Comparison of ENCODE assay signal across 1 cellular context in the genomic region with DNA sequence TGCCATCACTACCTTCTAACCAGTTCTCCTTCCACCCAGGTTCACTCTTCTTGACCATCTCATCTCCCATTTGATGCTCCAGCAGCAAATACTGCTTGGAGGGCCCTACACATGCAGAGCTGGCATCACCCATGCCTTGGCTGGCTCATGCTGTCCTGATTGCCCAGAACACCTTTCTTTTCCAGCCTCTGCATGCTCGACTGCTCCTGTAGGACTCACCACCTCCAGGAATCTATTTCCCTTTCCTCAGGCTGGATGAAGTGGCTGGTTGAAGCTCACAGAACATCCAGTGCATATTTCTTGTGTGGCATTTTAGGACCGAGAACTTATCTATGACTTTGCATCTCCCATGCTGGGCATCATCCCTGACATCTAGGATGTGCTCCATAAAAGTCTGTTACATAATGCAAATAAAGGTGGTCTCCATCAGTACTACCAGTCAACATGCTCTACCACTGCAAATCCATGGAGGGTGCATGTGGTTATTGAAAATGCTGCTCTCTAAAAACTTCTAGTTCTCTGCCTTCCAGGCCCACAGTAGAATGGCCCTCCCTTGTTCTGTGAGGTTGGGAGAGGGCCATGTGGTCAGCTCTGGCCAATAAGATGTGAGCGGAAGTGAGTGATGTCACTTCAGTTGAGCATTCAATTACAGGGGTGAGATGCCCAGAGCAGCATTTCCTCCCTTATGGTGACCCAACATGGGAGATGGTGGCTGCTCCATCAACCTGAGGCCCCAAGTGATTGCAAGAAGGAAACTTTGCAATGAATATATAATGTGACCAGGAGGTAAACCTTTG.
TF ChIP-seq lines count a peak whose summit lies in the region.

No MANE protein-coding gene starts in this region.

TF ChIP-seq in K562, 482 proteins besides CTCF, POLR2A, EP300 and RAD21:
- TF ChIP-seq NCOA4 (IDR thresholded peaks at IDR 0.05; ENCODE audit: partially characterized antibody), result no peak
- TF ChIP-seq, protein P1, sequence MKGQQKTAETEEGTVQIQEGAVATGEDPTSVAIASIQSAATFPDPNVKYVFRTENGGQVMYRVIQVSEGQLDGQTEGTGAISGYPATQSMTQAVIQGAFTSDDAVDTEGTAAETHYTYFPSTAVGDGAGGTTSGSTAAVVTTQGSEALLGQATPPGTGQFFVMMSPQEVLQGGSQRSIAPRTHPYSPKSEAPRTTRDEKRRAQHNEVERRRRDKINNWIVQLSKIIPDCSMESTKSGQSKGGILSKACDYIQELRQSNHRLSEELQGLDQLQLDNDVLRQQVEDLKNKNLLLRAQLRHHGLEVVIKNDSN (CRISPR knock-in tag; IDR thresholded peaks at IDR 0.05), result peak; percentile 76
- TF ChIP-seq, protein P2, sequence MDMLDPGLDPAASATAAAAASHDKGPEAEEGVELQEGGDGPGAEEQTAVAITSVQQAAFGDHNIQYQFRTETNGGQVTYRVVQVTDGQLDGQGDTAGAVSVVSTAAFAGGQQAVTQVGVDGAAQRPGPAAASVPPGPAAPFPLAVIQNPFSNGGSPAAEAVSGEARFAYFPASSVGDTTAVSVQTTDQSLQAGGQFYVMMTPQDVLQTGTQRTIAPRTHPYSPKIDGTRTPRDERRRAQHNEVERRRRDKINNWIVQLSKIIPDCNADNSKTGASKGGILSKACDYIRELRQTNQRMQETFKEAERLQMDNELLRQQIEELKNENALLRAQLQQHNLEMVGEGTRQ (CRISPR knock-in tag; IDR thresholded peaks at IDR 0.05), result peak; percentile 88
- TF ChIP-seq CAMTA2 (CRISPR knock-in tag; conservative IDR thresholded peaks at IDR 0.05), result no peak
- TF ChIP-seq, protein P3, sequence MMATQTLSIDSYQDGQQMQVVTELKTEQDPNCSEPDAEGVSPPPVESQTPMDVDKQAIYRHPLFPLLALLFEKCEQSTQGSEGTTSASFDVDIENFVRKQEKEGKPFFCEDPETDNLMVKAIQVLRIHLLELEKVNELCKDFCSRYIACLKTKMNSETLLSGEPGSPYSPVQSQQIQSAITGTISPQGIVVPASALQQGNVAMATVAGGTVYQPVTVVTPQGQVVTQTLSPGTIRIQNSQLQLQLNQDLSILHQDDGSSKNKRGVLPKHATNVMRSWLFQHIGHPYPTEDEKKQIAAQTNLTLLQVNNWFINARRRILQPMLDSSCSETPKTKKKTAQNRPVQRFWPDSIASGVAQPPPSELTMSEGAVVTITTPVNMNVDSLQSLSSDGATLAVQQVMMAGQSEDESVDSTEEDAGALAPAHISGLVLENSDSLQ (IDR thresholded peaks at IDR 0.05), result no peak
- TF ChIP-seq RAD51 (IDR thresholded peaks at IDR 0.05; ENCODE audit: borderline replicate concordance, low read depth), result peak; percentile 60; the same call in 1 of the 2 replicates
- TF ChIP-seq, protein P4, sequence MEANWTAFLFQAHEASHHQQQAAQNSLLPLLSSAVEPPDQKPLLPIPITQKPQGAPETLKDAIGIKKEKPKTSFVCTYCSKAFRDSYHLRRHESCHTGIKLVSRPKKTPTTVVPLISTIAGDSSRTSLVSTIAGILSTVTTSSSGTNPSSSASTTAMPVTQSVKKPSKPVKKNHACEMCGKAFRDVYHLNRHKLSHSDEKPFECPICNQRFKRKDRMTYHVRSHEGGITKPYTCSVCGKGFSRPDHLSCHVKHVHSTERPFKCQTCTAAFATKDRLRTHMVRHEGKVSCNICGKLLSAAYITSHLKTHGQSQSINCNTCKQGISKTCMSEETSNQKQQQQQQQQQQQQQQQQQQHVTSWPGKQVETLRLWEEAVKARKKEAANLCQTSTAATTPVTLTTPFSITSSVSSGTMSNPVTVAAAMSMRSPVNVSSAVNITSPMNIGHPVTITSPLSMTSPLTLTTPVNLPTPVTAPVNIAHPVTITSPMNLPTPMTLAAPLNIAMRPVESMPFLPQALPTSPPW (CRISPR knock-in tag; IDR thresholded peaks at IDR 0.05), result peak; percentile 12; the same call in 1 of the 2 replicates
- peak; percentile 80 for TF ChIP-seq NFYB (IDR thresholded peaks at IDR 0.05; ENCODE audit: extremely low read depth, insufficient read length)
- TF ChIP-seq MAFF (IDR thresholded peaks at IDR 0.05; ENCODE audit: low read length), result no peak
- TF ChIP-seq, protein P5, sequence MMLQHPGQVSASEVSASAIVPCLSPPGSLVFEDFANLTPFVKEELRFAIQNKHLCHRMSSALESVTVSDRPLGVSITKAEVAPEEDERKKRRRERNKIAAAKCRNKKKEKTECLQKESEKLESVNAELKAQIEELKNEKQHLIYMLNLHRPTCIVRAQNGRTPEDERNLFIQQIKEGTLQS (IDR thresholded peaks at IDR 0.05), result peak; percentile 28
- TF ChIP-seq, protein P5 (CRISPR knock-in tag; conservative IDR thresholded peaks at IDR 0.05), result no peak
- peak; percentile 29 for TF ChIP-seq FOS (IDR thresholded peaks at IDR 0.05; ENCODE audit: extremely low read depth, insufficient read length)
- no peak for TF ChIP-seq STAT5A (IDR thresholded peaks at IDR 0.05; ENCODE audit: borderline replicate concordance, low read length)
- peak; percentile 34 for TF ChIP-seq RBM25 (IDR thresholded peaks at IDR 0.05; ENCODE audit: low read depth, low read length, severe bottlenecking)
- peak; percentile 28; the same call in 1 of the 2 replicates for TF ChIP-seq ATF7 (IDR thresholded peaks at IDR 0.05)
- TF ChIP-seq, protein P6, sequence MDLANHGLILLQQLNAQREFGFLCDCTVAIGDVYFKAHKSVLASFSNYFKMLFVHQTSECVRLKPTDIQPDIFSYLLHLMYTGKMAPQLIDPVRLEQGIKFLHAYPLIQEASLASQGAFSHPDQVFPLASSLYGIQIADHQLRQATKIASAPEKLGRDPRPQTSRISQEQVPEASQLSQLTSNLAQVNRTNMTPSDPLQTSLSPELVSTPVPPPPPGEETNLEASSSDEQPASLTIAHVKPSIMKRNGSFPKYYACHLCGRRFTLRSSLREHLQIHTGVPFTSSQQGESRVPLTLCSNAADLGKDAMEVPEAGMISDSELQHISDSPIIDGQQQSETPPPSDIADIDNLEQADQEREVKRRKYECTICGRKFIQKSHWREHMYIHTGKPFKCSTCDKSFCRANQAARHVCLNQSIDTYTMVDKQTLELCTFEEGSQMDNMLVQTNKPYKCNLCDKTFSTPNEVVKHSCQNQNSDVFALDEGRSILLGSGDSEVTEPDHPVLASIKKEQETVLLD (IDR thresholded peaks at IDR 0.05), result no peak
